In the genomic region with DNA sequence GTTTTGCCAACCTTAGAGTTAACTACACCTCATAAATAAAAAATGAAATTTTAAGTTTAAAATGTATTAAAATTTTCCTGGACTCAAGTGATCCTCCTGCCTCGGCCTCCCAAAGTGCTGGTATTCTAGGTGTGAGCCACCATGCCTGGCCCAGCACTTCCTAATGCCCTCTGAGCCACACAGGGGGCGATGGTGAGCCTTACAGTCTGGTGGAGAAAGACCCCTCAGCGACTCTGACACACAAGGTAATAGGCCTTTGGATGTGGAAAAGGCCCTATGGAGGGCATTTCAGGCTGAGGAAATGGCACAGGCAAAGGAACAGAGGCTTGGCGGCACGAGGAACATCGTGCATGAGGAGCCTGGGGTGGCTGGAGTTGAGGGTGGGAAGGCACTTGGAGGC, we compare ENCODE assay signal across 10 cellular contexts. TPM values are rescaled to one million over a fixed set of nuclear protein-coding genes. Genes with fewer than 3 reads are reported as not detected.
A peak's percentile ranks its signal among the peaks of the same experiment; 100 is the strongest.
DNase-seq lines count a peak whose midpoint lies in the region; ATAC-seq, FAIRE-seq and TF ChIP-seq lines count a peak whose summit lies in the region.
"Had no signal": no experiment of that assay in that cellular context is flagged by ENCODE, and none has a peak within 500 bp of the region (broad histone marks: within the 10 kb centered on the region; RNA-seq: fewer than 3 reads in every experiment).

No MANE protein-coding gene starts in this region.

- no peak overlapping the region for H3K4me3 ChIP-seq in NB4 (ENCODE audit: low read depth, low read length)

- TF ChIP-seq POLR2A in NB4 (IDR thresholded peaks at IDR 0.05; ENCODE audit: extremely low read depth, insufficient read length) (no peak), erythroblast (IDR thresholded peaks at IDR 0.05; ENCODE audit: low read length) (no peak), GM12891 (IDR thresholded peaks at IDR 0.05; ENCODE audit: low read depth, low read length) (no peak)

- no peak for FAIRE-seq in GM12891 (lab: Jason Lieb, UNC)

- TF ChIP-seq CTCF in NB4 (IDR thresholded peaks at IDR 0.05; ENCODE audit: low read depth, low read length) (peak; percentile 48), GM20000 (IDR thresholded peaks at IDR 0.05; ENCODE audit: extremely low read depth, missing control alignments) (no peak)

- ATAC-seq in GM18870 (IDR thresholded peaks at IDR 0.05; ENCODE audit: unreplicated experiment): no peak

- peak; percentile 31 for DNase-seq in stimulated activated CD4-positive, alpha-beta T cell treated with anti-CD3 and anti-CD28 coated beads, Interleukin-4, amount 100 ng/mL, for 1 hour
- DNase-seq in stimulated activated CD4-positive, alpha-beta T cell treated with anti-CD3 and anti-CD28 coated beads, Interleukin-1b, Interleukin-23, amount 100 ng/mL, for 48 hours: no peak
- DNase-seq in NB4 (ENCODE audit: low read depth): peak; percentile 57
- peak; percentile 39 to 45 for DNase-seq in erythroblast (lab: John Stamatoyannopoulos, UW)
- no peak for DNase-seq in GM12891 (ENCODE audit: insufficient read length, low spot score)
- no peak for DNase-seq in GM20000 (ENCODE audit: low spot score)
- DNase-seq in kidney glomerular epithelial cell (lab: John Stamatoyannopoulos, UW): no peak
- DNase-seq: DMS79, hippocampal formation had no signal

TF ChIP-seq in GM12891, 5 proteins besides CTCF, POLR2A, EP300 and RAD21:
- TF ChIP-seq POU2F2 (IDR thresholded peaks at IDR 0.05; ENCODE audit: low read depth, low read length): no peak
- no peak for TF ChIP-seq POLR2AphosphoS5 (IDR thresholded peaks at IDR 0.05; ENCODE audit: low read depth, low read length)
- no peak for TF ChIP-seq SPI1 (IDR thresholded peaks at IDR 0.05; ENCODE audit: low read depth, low read length)
- no peak for TF ChIP-seq PAX5 (IDR thresholded peaks at IDR 0.05; ENCODE audit: insufficient read depth, low read length, severe bottlenecking)
- TF ChIP-seq TAF1 (IDR thresholded peaks at IDR 0.05; ENCODE audit: low read depth, low read length): no peak
TF ChIP-seq in GM12891: peak in this region for 0.

RNA-seq across cellular contexts. Expression of a gene that starts 6.7 kb away (rescaled TPM):
- not detected for polyA plus RNA-seq in GM12891 (2012; ENCODE audit: low read depth, missing spikeins)

Comparison
In these comparisons a context has a peak if more than half of its experiments do, and no peak if none do; other contexts are left out.
1. DNase-seq: peak in stimulated activated CD4-positive, alpha-beta T cell treated with anti-CD3 and anti-CD28 coated beads, Interleukin-4, amount 100 ng/mL, for 1 hour (single experiment), NB4 (single experiment) and erythroblast (2 of 2); none in stimulated activated CD4-positive, alpha-beta T cell treated with anti-CD3 and anti-CD28 coated beads, Interleukin-1b, Interleukin-23, amount 100 ng/mL, for 48 hours (single experiment), GM12891 (single experiment), GM20000 (single experiment) and kidney glomerular epithelial cell (single experiment).